ENCODE assay signal across 8 cellular contexts in genomic region chrX:16868920-16869319, GRCh38. TPM values are rescaled to one million over a fixed set of nuclear protein-coding genes. Genes with fewer than 3 reads are reported as not detected.
DNase-seq lines count a peak whose midpoint lies in the region; ATAC-seq, FAIRE-seq and TF ChIP-seq lines count a peak whose summit lies in the region.

No MANE protein-coding gene starts in this region.

- TF ChIP-seq POLR2A in suprapubic skin (IDR thresholded peaks at IDR 0.05), result no peak

- no peaks in the 10 kb centered on the region for H3K9me3 Mint-ChIP-seq in activated CD4-positive, alpha-beta T cell treated with anti-CD3 and anti-CD28 coated beads for 36 hours (ENCODE audit: low read depth)
- no peaks in the 10 kb centered on the region for H3K9me3 Mint-ChIP-seq in activated T-helper 17 cell treated with anti-CD3 and anti-CD28 coated beads, Interleukin-2, amount 50 U/mL, for 72 hours

- H3K4me3 ChIP-seq in keratinocyte (ENCODE audit: control insufficient read depth in 2 of 3, extremely low read depth in 1 of 3, insufficient read depth in 2 of 3, low read depth in 1 of 3, low read length in 3 of 3), result peak overlapping the region; percentile 71 to 87 (median 73)
- peak overlapping the region; percentile 69 for H3K4me3 ChIP-seq in suprapubic skin

- H3K4me1 ChIP-seq in keratinocyte (ENCODE audit: control insufficient read depth, extremely low read depth, insufficient read depth, low read length) (peaks cover 11% of the 10 kb centered on the region), suprapubic skin (peaks cover 15% of the 10 kb centered on the region)

- H3K27ac Mint-ChIP-seq in activated CD4-positive, alpha-beta T cell treated with anti-CD3 and anti-CD28 coated beads for 36 hours, result peak overlapping the region; percentile 95
- peak overlapping the region; percentile 94 for H3K27ac Mint-ChIP-seq in activated T-helper 17 cell treated with anti-CD3 and anti-CD28 coated beads, Interleukin-2, amount 50 U/mL, for 72 hours

- H4K20me1 ChIP-seq in keratinocyte (ENCODE audit: control insufficient read depth, extremely low read depth, insufficient read depth, low read length), result no peaks in the 10 kb centered on the region

- H3K27me3 Mint-ChIP-seq in activated CD4-positive, alpha-beta T cell treated with anti-CD3 and anti-CD28 coated beads for 36 hours, result no peaks in the 10 kb centered on the region
- no peaks in the 10 kb centered on the region for H3K27me3 Mint-ChIP-seq in activated T-helper 17 cell treated with anti-CD3 and anti-CD28 coated beads, Interleukin-2, amount 50 U/mL, for 72 hours

- no peak for FAIRE-seq in keratinocyte (lab: Jason Lieb, UNC)

- H2AFZ ChIP-seq in keratinocyte (ENCODE audit: control insufficient read depth, low read length), result peak overlapping the region; percentile 9

- peak; percentile 25 for DNase-seq in activated CD4-positive, alpha-beta T cell treated with anti-CD3 and anti-CD28 coated beads for 36 hours
- DNase-seq in activated CD4-positive, alpha-beta T cell treated with anti-CD3 and anti-CD28 coated beads for 48 hours, result no peak
- DNase-seq in keratinocyte (ENCODE audit: low read depth, low spot score) (no peak), suprapubic skin (ENCODE audit: low spot score in 2 of 2) (no peak), NCI-H524 (lab: John Stamatoyannopoulos, UW) (no peak), mucosa of gallbladder (ENCODE audit: low spot score) (no peak)

- H3K4me1 Mint-ChIP-seq in activated CD4-positive, alpha-beta T cell treated with anti-CD3 and anti-CD28 coated beads for 36 hours, result peaks cover 26% of the 10 kb centered on the region
- peaks cover 7% of the 10 kb centered on the region for H3K4me1 Mint-ChIP-seq in activated T-helper 17 cell treated with anti-CD3 and anti-CD28 coated beads, Interleukin-2, amount 50 U/mL, for 72 hours

- ATAC-seq in activated CD4-positive, alpha-beta T cell treated with anti-CD3 and anti-CD28 coated beads for 36 hours, result peak; percentile 37
- ATAC-seq in activated T-helper 17 cell treated with anti-CD3 and anti-CD28 coated beads, Interleukin-2, amount 50 U/mL, for 72 hours (replicated peaks), result peak; percentile 61
- no peak for ATAC-seq in GM18868 (IDR thresholded peaks at IDR 0.05; ENCODE audit: unreplicated experiment)

- H3K27ac ChIP-seq in keratinocyte (ENCODE audit: control insufficient read depth, insufficient read depth, low read length) (peak overlapping the region; percentile 53), suprapubic skin (no peak overlapping the region)

- TF ChIP-seq CTCF in keratinocyte (optimal IDR thresholded peaks at IDR 0.05 in 1 of 3, IDR thresholded peaks at IDR 0.05 in 1 of 3, conservative IDR thresholded peaks at IDR 0.05 in 1 of 3; ENCODE audit: extremely low read depth in 1 of 3, insufficient read depth in 2 of 3, low read length in 3 of 3) (no peak), suprapubic skin (IDR thresholded peaks at IDR 0.05) (no peak)

- POLR2A ChIA-PET in activated CD4-positive, alpha-beta T cell treated with anti-CD3 and anti-CD28 coated beads for 36 hours (lab: Charles Lee), result no interaction called here

- H3K27me3 ChIP-seq in keratinocyte (ENCODE audit: control insufficient read depth, extremely low read depth, insufficient read depth, low read length) (peaks cover 7% of the 10 kb centered on the region), suprapubic skin (no peaks in the 10 kb centered on the region)

- dilution Hi-C loops in keratinocyte (cut with MboI; ENCODE audit: extremely low pct_ligation_motif_present, low sequenced_read_pairs), result no loop called here

- CTCF ChIA-PET in activated CD4-positive, alpha-beta T cell treated with anti-CD3 and anti-CD28 coated beads for 36 hours (lab: Charles Lee), result interaction anchor here (2.1 kb wide), 1 partner anchor 10 kb away, joined by 5 read pairs; no protein-coding TSS in a partner anchor

- peak overlapping the region; percentile 84 for H3K9ac ChIP-seq in keratinocyte (ENCODE audit: control insufficient read depth, extremely low read depth, insufficient read depth, low read length)

- no peaks in the 10 kb centered on the region for H3K9me1 ChIP-seq in keratinocyte (ENCODE audit: control insufficient read depth, extremely low read depth, insufficient read depth, low read length)

- peaks cover 52% of the 10 kb centered on the region for H3K79me2 ChIP-seq in keratinocyte (ENCODE audit: control insufficient read depth, insufficient read depth, low read length)

- WGBS in suprapubic skin, result 28% methylated on average over 7 of the region's 7 CpGs

- H3K9me3 ChIP-seq in keratinocyte (ENCODE audit: control insufficient read depth, low read depth, low read length), result no peaks in the 10 kb centered on the region
- H3K9me3 ChIP-seq in suprapubic skin, result no peaks in the 10 kb centered on the region

- H3K4me2 ChIP-seq in keratinocyte (ENCODE audit: control insufficient read depth, extremely low read depth, insufficient read depth, low read depth, low read length), result peak overlapping the region; percentile 96

- H3K36me3 Mint-ChIP-seq in activated CD4-positive, alpha-beta T cell treated with anti-CD3 and anti-CD28 coated beads for 36 hours (ENCODE audit: low read depth), result peaks cover 30% of the 10 kb centered on the region
- H3K36me3 Mint-ChIP-seq in activated T-helper 17 cell treated with anti-CD3 and anti-CD28 coated beads, Interleukin-2, amount 50 U/mL, for 72 hours (ENCODE audit: low read depth), result peaks cover 53% of the 10 kb centered on the region

- TF ChIP-seq EP300 in suprapubic skin (IDR thresholded peaks at IDR 0.05), result no peak

- intact Hi-C loops in activated CD4-positive, alpha-beta T cell treated with anti-CD3 and anti-CD28 coated beads for 36 hours (cut with DNase I, micrococcal nuclease), result loop anchor here (1.0 to 5.0 kb wide), 4 partner anchors 13 to 1997 kb away; partner anchors contain the start of genes FANCB (in 1 of the 2) and MOSPD2 (in 1 of the 2)

- peak overlapping the region; percentile 88 for H3K4me3 Mint-ChIP-seq in activated CD4-positive, alpha-beta T cell treated with anti-CD3 and anti-CD28 coated beads for 36 hours
- peak overlapping the region; percentile 92 for H3K4me3 Mint-ChIP-seq in activated T-helper 17 cell treated with anti-CD3 and anti-CD28 coated beads, Interleukin-2, amount 50 U/mL, for 72 hours

- H3K36me3 ChIP-seq in keratinocyte (ENCODE audit: control insufficient read depth in 2 of 2, extremely low read depth in 1 of 2, insufficient read depth in 2 of 2, low read length in 2 of 2), result peaks cover 0 to 11% of the 10 kb centered on the region in 2 experiments
- H3K36me3 ChIP-seq in suprapubic skin, result no peaks in the 10 kb centered on the region

RNA-seq across cellular contexts. Expression of gene RBBP7, which starts 1.2 kb away (rescaled TPM):
- 100 to 1,000 TPM; 198 to 238 TPM for total RNA-seq in activated CD4-positive, alpha-beta T cell treated with anti-CD3 and anti-CD28 coated beads for 36 hours
- total RNA-seq in activated T-helper 17 cell treated with anti-CD3 and anti-CD28 coated beads, Interleukin-2, amount 50 U/mL, for 72 hours, result 100 to 1,000 TPM; 159 to 187 TPM
- polyA plus RNA-seq in keratinocyte, result 88.5 to 137 TPM (median 101 TPM) in 3 replicates
- 62.3 TPM for polyA plus RNA-seq in keratinocyte (2011; ENCODE audit: low read depth)
- 67.3 and 97.1 TPM in 2 replicates for polyA plus RNA-seq in keratinocyte (2011; cell fraction: cytosol; rRNA removed)
- polyA plus RNA-seq in keratinocyte (2011; cell fraction: nucleus; rRNA removed), result 91.8 and 110 TPM in 2 replicates
- polyA plus RNA-seq in keratinocyte (2012; ENCODE audit: low replicate concordance), result 65.5 and 147 TPM in 2 replicates
- polyA minus RNA-seq in keratinocyte, result 65.1 to 117 TPM (median 78.5 TPM) in 3 replicates
- polyA minus RNA-seq in keratinocyte (2011; cell fraction: cytosol; rRNA and poly(A)+ RNA removed), result 55.6 TPM
- 36.0 and 48.8 TPM in 2 replicates for polyA minus RNA-seq in keratinocyte (2011; cell fraction: nucleus; rRNA and poly(A)+ RNA removed)
- 10 to 100 TPM; 62.9 to 88.8 (median 66.0) TPM for total RNA-seq in suprapubic skin
- total RNA-seq in mucosa of gallbladder, result 88.2 TPM
